In the genomic region with DNA sequence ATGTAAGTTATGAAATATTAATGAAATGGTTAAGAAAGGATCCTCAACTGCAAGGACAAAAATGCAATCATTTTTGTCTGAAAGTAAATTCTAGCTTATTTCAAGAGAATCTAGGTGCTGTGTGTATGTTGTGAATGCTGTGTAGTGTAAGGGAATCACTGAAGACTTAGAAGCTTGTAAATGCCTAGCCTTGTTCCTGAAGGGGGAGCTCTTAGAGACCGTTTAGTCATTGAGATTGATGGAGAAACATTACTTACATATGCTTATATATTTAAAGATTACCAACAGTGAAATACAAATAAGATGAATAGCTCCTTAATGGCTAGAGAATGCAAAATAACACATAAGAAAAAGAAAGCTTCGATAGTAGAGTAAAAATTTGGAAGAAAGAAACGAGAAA, we compare ENCODE assay signal across 16 cellular contexts.
DNase-seq lines count a peak whose midpoint lies in the region; ATAC-seq and TF ChIP-seq lines count a peak whose summit lies in the region.
"Had no signal": no experiment of that assay in that cellular context is flagged by ENCODE, and none has a peak within 500 bp of the region (broad histone marks: within the 10 kb centered on the region; RNA-seq: fewer than 3 reads in every experiment).

No MANE protein-coding gene starts in this region.

- no peaks in the 10 kb centered on the region for H3K36me3 ChIP-seq in WERI-Rb-1

- POLR2A ChIA-PET in RWPE1 (lab: Yijun Ruan, JAX; ENCODE audit: low non-redundant PET) = no interaction called here

- H3K4me3 Mint-ChIP-seq in osteocyte (ENCODE audit: unreplicated experiment) = no peak overlapping the region
- no peak overlapping the region for H3K4me3 Mint-ChIP-seq in activated CD4-positive, alpha-beta T cell treated with anti-CD3 and anti-CD28 coated beads, Interleukin-2, amount 10 ng/mL, durations not matched to agents 24 days and 14 days
- H3K4me3 Mint-ChIP-seq: WTC11 had no signal

- TF ChIP-seq CTCF in NB4 (IDR thresholded peaks at IDR 0.05; ENCODE audit: low read depth, low read length) (peak; percentile 26), WERI-Rb-1 (IDR thresholded peaks at IDR 0.05; ENCODE audit: low read depth, low read length) (peak; percentile 57; the same call in 1 of the 2 replicates), osteocyte (IDR thresholded peaks at IDR 0.05) (peak; percentile 20), RWPE1 (conservative IDR thresholded peaks at IDR 0.05; ENCODE audit: low read depth) (no peak)

- no peak overlapping the region for H3K27ac Mint-ChIP-seq in osteocyte (ENCODE audit: unreplicated experiment)
- no peak overlapping the region for H3K27ac Mint-ChIP-seq in activated CD4-positive, alpha-beta T cell treated with anti-CD3 and anti-CD28 coated beads, Interleukin-2, amount 10 ng/mL, durations not matched to agents 24 days and 14 days
- H3K27ac Mint-ChIP-seq: WTC11 had no signal

- H3K9me3 Mint-ChIP-seq in osteocyte (ENCODE audit: unreplicated experiment) = peaks cover 19% of the 10 kb centered on the region
- H3K9me3 Mint-ChIP-seq in activated CD4-positive, alpha-beta T cell treated with anti-CD3 and anti-CD28 coated beads, Interleukin-2, amount 10 ng/mL, durations not matched to agents 24 days and 14 days = no peaks in the 10 kb centered on the region

- no peaks in the 10 kb centered on the region for H3K27me3 ChIP-seq in WERI-Rb-1 (ENCODE audit: insufficient read depth, low read depth, severe bottlenecking)

- TF ChIP-seq POLR2A in NB4 (IDR thresholded peaks at IDR 0.05; ENCODE audit: extremely low read depth, insufficient read length) = no peak

- H3K4me3 ChIP-seq in NB4 (ENCODE audit: low read depth, low read length) (no peak overlapping the region), WERI-Rb-1 (ENCODE audit: low read depth, low read length) (no peak overlapping the region)

- ATAC-seq in GM19397 (IDR thresholded peaks at IDR 0.05; ENCODE audit: unreplicated experiment) = no peak
- ATAC-seq: right cardiac atrium, Right ventricle myocardium inferior, WTC11 had no signal

- intact Hi-C loops in activated CD4-positive, alpha-beta T cell treated with anti-CD3 and anti-CD28 coated beads, Interleukin-2, amount 10 ng/mL, durations not matched to agents 24 days and 14 days (cut with micrococcal nuclease) = no loop called here

- no peaks in the 10 kb centered on the region for H3K27me3 Mint-ChIP-seq in osteocyte (ENCODE audit: unreplicated experiment)
- H3K27me3 Mint-ChIP-seq in activated CD4-positive, alpha-beta T cell treated with anti-CD3 and anti-CD28 coated beads, Interleukin-2, amount 10 ng/mL, durations not matched to agents 24 days and 14 days = no peaks in the 10 kb centered on the region

- no peaks in the 10 kb centered on the region for H3K4me1 Mint-ChIP-seq in osteocyte (ENCODE audit: unreplicated experiment)
- no peaks in the 10 kb centered on the region for H3K4me1 Mint-ChIP-seq in activated CD4-positive, alpha-beta T cell treated with anti-CD3 and anti-CD28 coated beads, Interleukin-2, amount 10 ng/mL, durations not matched to agents 24 days and 14 days
- H3K4me1 Mint-ChIP-seq: WTC11 had no signal

- H3K27ac ChIP-seq in WERI-Rb-1 (no peak overlapping the region), RWPE1 (no peak overlapping the region)

- no peaks in the 10 kb centered on the region for H3K36me3 Mint-ChIP-seq in osteocyte (ENCODE audit: unreplicated experiment)
- H3K36me3 Mint-ChIP-seq in activated CD4-positive, alpha-beta T cell treated with anti-CD3 and anti-CD28 coated beads, Interleukin-2, amount 10 ng/mL, durations not matched to agents 24 days and 14 days (ENCODE audit: low read depth) = no peaks in the 10 kb centered on the region

- no peaks in the 10 kb centered on the region for H3K9me3 ChIP-seq in WERI-Rb-1 (ENCODE audit: severe bottlenecking)

- DNase-seq in DMS53 (lab: John Stamatoyannopoulos, UW) (peak; percentile 24), DMS53 treated with DMSO at 0.1 percent for 48 hours (lab: John Stamatoyannopoulos, UW; ENCODE audit: unreplicated experiment) (no peak), NB4 (ENCODE audit: low read depth) (peak; percentile 15), WERI-Rb-1 (no peak), osteocyte (ENCODE audit: extremely low spot score, unreplicated experiment) (no peak), RWPE1 (ENCODE audit: low spot score) (no peak)
- no peak for DNase-seq in activated CD4-positive, alpha-beta T cell treated with anti-CD3 and anti-CD28 coated beads, Interleukin-2, amount 10 ng/mL, durations not matched to agents 24 days and 14 days
- DNase-seq: 8988T; activated T-cell treated with anti-CD3 and anti-CD28 coated beads, Interleukin-2, amount 50 U/mL, for 48 hours; DMS79 treated with DMSO at 0.1 percent for 48 hours; NCI-H2081 treated with DMSO at 0.1 percent for 48 hours; right cardiac atrium; substantia nigra had no signal

- CTCF ChIA-PET in RWPE1 (lab: Yijun Ruan, JAX) = no interaction called here

Comparison
In these comparisons a context has a peak if more than half of its experiments do, and no peak if none do; other contexts are left out.
1. DNase-seq: peak in DMS53 (single experiment) and NB4 (single experiment); none in DMS53 treated with DMSO at 0.1 percent for 48 hours (single experiment), WERI-Rb-1 (single experiment), osteocyte (single experiment), RWPE1 (single experiment) and activated CD4-positive, alpha-beta T cell treated with anti-CD3 and anti-CD28 coated beads, Interleukin-2, amount 10 ng/mL, durations not matched to agents 24 days and 14 days (single experiment).